In genomic region chr3:46208167-46208704, GRCh38 we compare ENCODE assay signal across 8 cellular contexts. TPM values are rescaled to one million over a fixed set of nuclear protein-coding genes. Genes with fewer than 3 reads are reported as not detected.
DNase-seq lines count a peak whose midpoint lies in the region; ATAC-seq and TF ChIP-seq lines count a peak whose summit lies in the region.

CCR1 (minus strand) TSS chr3:46208313; CDS start chr3:46204313, 4,000 bp downstream.

- H2BK15ac ChIP-seq in mesenchymal stem cell (ENCODE audit: low read depth, poor library complexity, severe bottlenecking), result no peak within 1 kb of the TSS

- peak; percentile 73 for ATAC-seq in activated CD4-positive, alpha-beta T cell treated with anti-CD3 and anti-CD28 coated beads for 36 hours
- ATAC-seq in HG02943 (IDR thresholded peaks at IDR 0.05; ENCODE audit: low read depth, unreplicated experiment) (peak; percentile 66), SK-N-SH treated with all-trans-retinoic acid at 6 μM for 48 hours (peak; percentile 44; the same call in 1 of the 3 replicates)

- H2BK120ac ChIP-seq in mesenchymal stem cell (ENCODE audit: low read depth, low read length), result no peak within 1 kb of the TSS

- H3K9me3 ChIP-seq in mesenchymal stem cell (ENCODE audit: control insufficient read depth, low read length), result no peaks in the 10 kb centered on the region

- POLR2A ChIA-PET in activated CD4-positive, alpha-beta T cell treated with anti-CD3 and anti-CD28 coated beads for 36 hours (lab: Charles Lee), result interaction anchor here (1.4 kb wide), 1 partner anchor 10 kb away, joined by 3 read pairs; no protein-coding TSS in a partner anchor

- TF ChIP-seq CTCF in choroid plexus epithelial cell (conservative IDR thresholded peaks at IDR 0.05; ENCODE audit: low read depth, low read length) (peak; percentile 87), subcutaneous adipose tissue (IDR thresholded peaks at IDR 0.05; ENCODE audit: low read depth) (no peak)

- peaks cover 0 to 23% of the 10 kb centered on the region in 2 experiments for H3K27me3 ChIP-seq in mesenchymal stem cell (ENCODE audit: control insufficient read depth in 1 of 2, insufficient read depth in 1 of 2, low read length in 2 of 2)

- peak; percentile 77 for DNase-seq in activated CD4-positive, alpha-beta T cell treated with anti-CD3 and anti-CD28 coated beads for 36 hours
- DNase-seq in activated CD4-positive, alpha-beta T cell treated with anti-CD3 and anti-CD28 coated beads for 4 hours, result no peak
- DNase-seq in choroid plexus epithelial cell (ENCODE audit: low read depth) (peak; percentile 71), mesenchymal stem cell (peak; percentile 52), NCI-H526 treated with DMSO at 0.1 percent for 48 hours (lab: John Stamatoyannopoulos, UW) (no peak)

- CTCF ChIA-PET in activated CD4-positive, alpha-beta T cell treated with anti-CD3 and anti-CD28 coated beads for 36 hours (lab: Charles Lee), result interaction anchor here (0.8 to 1.4 kb wide), 10 partner anchors 10 to 468 kb away, joined by 3 to 9 read pairs (median 4); partner anchors contain the start of gene CCR5

- H3K27ac ChIP-seq in mesenchymal stem cell (ENCODE audit: low read length, poor library complexity, severe bottlenecking), result no peak within 1 kb of the TSS

- no peaks in the 10 kb centered on the region for H3K36me3 Mint-ChIP-seq in activated CD4-positive, alpha-beta T cell treated with anti-CD3 and anti-CD28 coated beads for 36 hours (ENCODE audit: low read depth)

- H4K91ac ChIP-seq in mesenchymal stem cell (ENCODE audit: low read length), result no peak within 1 kb of the TSS

- H2AFZ ChIP-seq in mesenchymal stem cell (ENCODE audit: low read depth, low read length), result no peak within 1 kb of the TSS

- peaks cover 0 to 9% of the 10 kb centered on the region in 2 experiments for H3K36me3 ChIP-seq in mesenchymal stem cell (ENCODE audit: control insufficient read depth in 1 of 2, insufficient read depth in 2 of 2, low read depth in 1 of 2, low read length in 2 of 2)

- no peak within 1 kb of the TSS for H2AK5ac ChIP-seq in mesenchymal stem cell (ENCODE audit: low read length, severe bottlenecking)

- H3K4me1 ChIP-seq in mesenchymal stem cell (ENCODE audit: control insufficient read depth, insufficient read depth, low read depth, low read length), result no peaks in the 10 kb centered on the region

- no peak within 1 kb of the TSS for H2BK5ac ChIP-seq in mesenchymal stem cell (ENCODE audit: low read depth, low read length, poor library complexity, severe bottlenecking)

- H3K4me2 ChIP-seq in mesenchymal stem cell (ENCODE audit: low read length, poor library complexity, severe bottlenecking), result no peak within 1 kb of the TSS

- no peak within 1 kb of the TSS for H3K4me3 ChIP-seq in choroid plexus epithelial cell (ENCODE audit: low read depth, low read length)
- H3K4me3 ChIP-seq in mesenchymal stem cell (ENCODE audit: insufficient read depth in 1 of 2, low read depth in 1 of 2, low read length in 2 of 2), result peak within 1 kb of the TSS in 1 of 2 experiments; percentile 59

- H3K9me3 Mint-ChIP-seq in activated CD4-positive, alpha-beta T cell treated with anti-CD3 and anti-CD28 coated beads for 36 hours (ENCODE audit: low read depth), result no peaks in the 10 kb centered on the region

- 32% methylated on average over 3 of the region's 3 CpGs for WGBS in mesenchymal stem cell

- intact Hi-C loops in activated CD4-positive, alpha-beta T cell treated with anti-CD3 and anti-CD28 coated beads for 36 hours (cut with DNase I, micrococcal nuclease), result loop anchor here (2.0 to 5.0 kb wide), 3 partner anchors 84 to 163 kb away; partner anchors contain the start of gene CCR5 (in 1 of the 2)

- H3K4me1 Mint-ChIP-seq in activated CD4-positive, alpha-beta T cell treated with anti-CD3 and anti-CD28 coated beads for 36 hours, result peaks cover 16% of the 10 kb centered on the region

- no peaks in the 10 kb centered on the region for H3K79me1 ChIP-seq in mesenchymal stem cell (replicated peaks; ENCODE audit: low read length, poor library complexity, severe bottlenecking)

- no peak within 1 kb of the TSS for H2BK12ac ChIP-seq in mesenchymal stem cell (ENCODE audit: low read length in 2 of 2)

- H3K23ac ChIP-seq in mesenchymal stem cell (ENCODE audit: low read length in 2 of 2), result no peak within 1 kb of the TSS

- peaks cover 2% of the 10 kb centered on the region for H3K27me3 Mint-ChIP-seq in activated CD4-positive, alpha-beta T cell treated with anti-CD3 and anti-CD28 coated beads for 36 hours

- no peak within 1 kb of the TSS for H3K18ac ChIP-seq in mesenchymal stem cell (ENCODE audit: low read depth in 1 of 2, low read length in 2 of 2)

- H4K8ac ChIP-seq in mesenchymal stem cell (ENCODE audit: low read length), result no peak within 1 kb of the TSS

- no peak within 1 kb of the TSS for H3K27ac Mint-ChIP-seq in activated CD4-positive, alpha-beta T cell treated with anti-CD3 and anti-CD28 coated beads for 36 hours

- H3K4ac ChIP-seq in mesenchymal stem cell (ENCODE audit: low read depth in 1 of 2, low read length in 2 of 2), result no peak within 1 kb of the TSS

- peak within 1 kb of the TSS; percentile 62 for H3K9ac ChIP-seq in mesenchymal stem cell (ENCODE audit: low read length)

- no peak within 1 kb of the TSS for H3K14ac ChIP-seq in mesenchymal stem cell (ENCODE audit: low read length in 2 of 2)

- no peak within 1 kb of the TSS for H3K4me3 Mint-ChIP-seq in activated CD4-positive, alpha-beta T cell treated with anti-CD3 and anti-CD28 coated beads for 36 hours

TF ChIP-seq in SK-N-SH treated with all-trans-retinoic acid at 6 μM for 48 hours, 23 proteins besides CTCF, POLR2A, EP300 and RAD21:
- TF ChIP-seq, protein P1, sequence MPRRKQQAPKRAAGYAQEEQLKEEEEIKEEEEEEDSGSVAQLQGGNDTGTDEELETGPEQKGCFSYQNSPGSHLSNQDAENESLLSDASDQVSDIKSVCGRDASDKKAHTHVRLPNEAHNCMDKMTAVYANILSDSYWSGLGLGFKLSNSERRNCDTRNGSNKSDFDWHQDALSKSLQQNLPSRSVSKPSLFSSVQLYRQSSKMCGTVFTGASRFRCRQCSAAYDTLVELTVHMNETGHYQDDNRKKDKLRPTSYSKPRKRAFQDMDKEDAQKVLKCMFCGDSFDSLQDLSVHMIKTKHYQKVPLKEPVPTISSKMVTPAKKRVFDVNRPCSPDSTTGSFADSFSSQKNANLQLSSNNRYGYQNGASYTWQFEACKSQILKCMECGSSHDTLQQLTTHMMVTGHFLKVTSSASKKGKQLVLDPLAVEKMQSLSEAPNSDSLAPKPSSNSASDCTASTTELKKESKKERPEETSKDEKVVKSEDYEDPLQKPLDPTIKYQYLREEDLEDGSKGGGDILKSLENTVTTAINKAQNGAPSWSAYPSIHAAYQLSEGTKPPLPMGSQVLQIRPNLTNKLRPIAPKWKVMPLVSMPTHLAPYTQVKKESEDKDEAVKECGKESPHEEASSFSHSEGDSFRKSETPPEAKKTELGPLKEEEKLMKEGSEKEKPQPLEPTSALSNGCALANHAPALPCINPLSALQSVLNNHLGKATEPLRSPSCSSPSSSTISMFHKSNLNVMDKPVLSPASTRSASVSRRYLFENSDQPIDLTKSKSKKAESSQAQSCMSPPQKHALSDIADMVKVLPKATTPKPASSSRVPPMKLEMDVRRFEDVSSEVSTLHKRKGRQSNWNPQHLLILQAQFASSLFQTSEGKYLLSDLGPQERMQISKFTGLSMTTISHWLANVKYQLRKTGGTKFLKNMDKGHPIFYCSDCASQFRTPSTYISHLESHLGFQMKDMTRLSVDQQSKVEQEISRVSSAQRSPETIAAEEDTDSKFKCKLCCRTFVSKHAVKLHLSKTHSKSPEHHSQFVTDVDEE (CRISPR knock-in tag; IDR thresholded peaks at IDR 0.05), result no peak
- TF ChIP-seq PPARA (CRISPR knock-in tag; IDR thresholded peaks at IDR 0.05; ENCODE audit: borderline replicate concordance) (no peak), GLIS3 (CRISPR knock-in tag; IDR thresholded peaks at IDR 0.05) (no peak), ZFP30 (CRISPR knock-in tag; IDR thresholded peaks at IDR 0.05) (no peak), ZNF8 (CRISPR knock-in tag; IDR thresholded peaks at IDR 0.05) (no peak), ISL1 (CRISPR knock-in tag; IDR thresholded peaks at IDR 0.05) (no peak), ARNTL (CRISPR knock-in tag; IDR thresholded peaks at IDR 0.05; ENCODE audit: borderline replicate concordance, low read depth) (no peak), TOX (CRISPR knock-in tag; IDR thresholded peaks at IDR 0.05; ENCODE audit: borderline replicate concordance) (no peak), ZFP3 (CRISPR knock-in tag; IDR thresholded peaks at IDR 0.05) (no peak), RARB (CRISPR knock-in tag; IDR thresholded peaks at IDR 0.05) (no peak)
- TF ChIP-seq, protein P2, sequence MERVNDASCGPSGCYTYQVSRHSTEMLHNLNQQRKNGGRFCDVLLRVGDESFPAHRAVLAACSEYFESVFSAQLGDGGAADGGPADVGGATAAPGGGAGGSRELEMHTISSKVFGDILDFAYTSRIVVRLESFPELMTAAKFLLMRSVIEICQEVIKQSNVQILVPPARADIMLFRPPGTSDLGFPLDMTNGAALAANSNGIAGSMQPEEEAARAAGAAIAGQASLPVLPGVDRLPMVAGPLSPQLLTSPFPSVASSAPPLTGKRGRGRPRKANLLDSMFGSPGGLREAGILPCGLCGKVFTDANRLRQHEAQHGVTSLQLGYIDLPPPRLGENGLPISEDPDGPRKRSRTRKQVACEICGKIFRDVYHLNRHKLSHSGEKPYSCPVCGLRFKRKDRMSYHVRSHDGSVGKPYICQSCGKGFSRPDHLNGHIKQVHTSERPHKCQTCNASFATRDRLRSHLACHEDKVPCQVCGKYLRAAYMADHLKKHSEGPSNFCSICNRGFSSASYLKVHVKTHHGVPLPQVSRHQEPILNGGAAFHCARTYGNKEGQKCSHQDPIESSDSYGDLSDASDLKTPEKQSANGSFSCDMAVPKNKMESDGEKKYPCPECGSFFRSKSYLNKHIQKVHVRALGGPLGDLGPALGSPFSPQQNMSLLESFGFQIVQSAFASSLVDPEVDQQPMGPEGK (CRISPR knock-in tag; IDR thresholded peaks at IDR 0.05; ENCODE audit: borderline replicate concordance), result no peak

RNA-seq across cellular contexts. Expression of gene CCR1, which starts in this region (rescaled TPM):
- under 1 TPM; 0.14 to 0.16 TPM for total RNA-seq in activated CD4-positive, alpha-beta T cell treated with anti-CD3 and anti-CD28 coated beads for 36 hours
- 0.50 TPM for polyA plus RNA-seq in mesenchymal stem cell (2013, experiment 1 of 2)
- polyA plus RNA-seq in mesenchymal stem cell (2013, experiment 2 of 2), result 0.47 TPM
- 10 to 100 TPM in 3 of 4 donors, 1 to 10 TPM in 1; 8.7 to 81.9 (median 20.1) TPM for total RNA-seq in subcutaneous adipose tissue

Comparison
In these comparisons a context has a peak if more than half of its experiments do, and no peak if none do; other contexts are left out.
1. RNA of gene CCR1 (total RNA-seq): 8.7 to 81.9 TPM in subcutaneous adipose tissue; 0.14 to 0.16 TPM in activated CD4-positive, alpha-beta T cell treated with anti-CD3 and anti-CD28 coated beads for 36 hours; every median in the first group is over 4 times any median in the second.
2. Peak in DNase-seq and ATAC-seq in activated CD4-positive, alpha-beta T cell treated with anti-CD3 and anti-CD28 coated beads for 36 hours; RNA of the gene not detected or under 1 TPM.
3. DNase-seq: peak in choroid plexus epithelial cell (single experiment) and mesenchymal stem cell (single experiment); none in activated CD4-positive, alpha-beta T cell treated with anti-CD3 and anti-CD28 coated beads for 4 hours (0 of 2) and NCI-H526 treated with DMSO at 0.1 percent for 48 hours (single experiment).
4. Peak in every context shown above with its lines, with median percentiles within 50 percentile points of each other: ATAC-seq.